33 cellular contexts compared by ENCODE assay signal in genomic region chr5:112569596-112569995, GRCh38.
"Had no signal": no experiment of that assay in that cellular context is flagged by ENCODE, and none has a peak within 500 bp of the region (broad histone marks: within the 10 kb centered on the region; RNA-seq: fewer than 3 reads in every experiment).

No MANE protein-coding gene starts in this region.

- H3K27me3 ChIP-seq: adrenal gland, ascending aorta, body of pancreas, brain microvascular endothelial cell, breast epithelium, cardiac muscle cell had no signal

- FAIRE-seq: astrocyte, bronchial epithelial cell had no signal

- H3K36me3 ChIP-seq: adrenal gland, ascending aorta, brain microvascular endothelial cell, breast epithelium, cardiac muscle cell had no signal

- H3K27ac ChIP-seq: adrenal gland, ascending aorta, body of pancreas, brain microvascular endothelial cell, breast epithelium, cardiac muscle cell had no signal

- H3K9me3 ChIP-seq: adrenal gland, ascending aorta, body of pancreas, breast epithelium had no signal

- ATAC-seq: activated naive CD4-positive, alpha-beta T cell treated with anti-CD3 and anti-CD28 coated beads, Interleukin-2, amount 50 U/mL, for 72 hours; activated naive CD8-positive, alpha-beta T cell treated with anti-CD3 and anti-CD28 coated beads, Interleukin-2, amount 50 U/mL, for 24 hours; activated T-cell treated with anti-CD3 and anti-CD28 coated beads, Interleukin-2, amount 50 U/mL, for 4 hours; activated T-cell treated with anti-CD3 and anti-CD28 coated beads, Interleukin-2, amount 50 U/mL, for 72 hours; activated T-helper 17 cell treated with anti-CD3 and anti-CD28 coated beads, Interleukin-2, amount 50 U/mL, for 72 hours; body of pancreas had no signal

- H3K4me1 ChIP-seq: adrenal gland, ascending aorta, body of pancreas, breast epithelium had no signal

- H3K4me3 ChIP-seq: adrenal gland, ascending aorta, body of pancreas, breast epithelium, cardiac muscle cell had no signal

- DNase-seq: activated effector memory CD4-positive, alpha-beta T cell treated with anti-CD3 and anti-CD28 coated beads, Interleukin-2, amount 50 U/mL, for 16 hours; activated effector memory CD4-positive, alpha-beta T cell treated with Interleukin-2 at 50 U/mL for 16 hours; activated gamma-delta T cell; activated gamma-delta T cell treated with Interleukin-2 at 50 U/mL for 16 hours; activated naive CD4-positive, alpha-beta T cell; activated naive CD4-positive, alpha-beta T cell treated with anti-CD3 and anti-CD28 coated beads for 36 hours; activated naive CD4-positive, alpha-beta T cell treated with anti-CD3 and anti-CD28 coated beads, Interleukin-2, amount 10 ng/mL, durations not matched to agents 7 days and 5 days; activated naive CD4-positive, alpha-beta T cell treated with anti-CD3 and anti-CD28 coated beads, Interleukin-2, amount 50 U/mL, for 16 hours; activated naive CD4-positive, alpha-beta T cell treated with Interleukin-2 at 50 U/mL for 16 hours; activated naive CD8-positive, alpha-beta T cell treated with anti-CD3 and anti-CD28 coated beads for 36 hours; activated naive CD8-positive, alpha-beta T cell treated with anti-CD3 and anti-CD28 coated beads, Interleukin-2, amount 10 ng/mL, durations not matched to agents 7 days and 5 days; activated naive CD8-positive, alpha-beta T cell treated with anti-CD3 and anti-CD28 coated beads, Interleukin-2, amount 50 U/mL, for 24 hours; activated T-cell treated with anti-CD3 and anti-CD28 coated beads, Interleukin-2, amount 50 U/mL, for 1 hour; activated T-cell treated with anti-CD3 and anti-CD28 coated beads, Interleukin-2, amount 50 U/mL, for 24 hours; activated T-cell treated with anti-CD3 and anti-CD28 coated beads, Interleukin-2, amount 50 U/mL, for 4 hours; activated T-cell treated with anti-CD3 and anti-CD28 coated beads, Interleukin-2, amount 50 U/mL, for 48 hours; activated T-cell treated with anti-CD3 and anti-CD28 coated beads, Interleukin-2, amount 50 U/mL, for 72 hours; adrenal gland; amniotic stem cell; anterior cingulate cortex; aorta; body of pancreas; brain microvascular endothelial cell; caudate nucleus; central memory CD4-positive, alpha-beta T cell; cerebellar nuclear complex had no signal
